ENCODE assay signal across 26 cellular contexts in genomic region chr15:78841891-78842290, GRCh38. TPM values are rescaled to one million over a fixed set of nuclear protein-coding genes. Genes with fewer than 3 reads are reported as not detected.
A peak's percentile ranks its signal among the peaks of the same experiment; 100 is the strongest.
DNase-seq lines count a peak whose midpoint lies in the region; ATAC-seq and TF ChIP-seq lines count a peak whose summit lies in the region.
"Had no signal": no experiment of that assay in that cellular context is flagged by ENCODE, and none has a peak within 500 bp of the region (broad histone marks: within the 10 kb centered on the region; RNA-seq: fewer than 3 reads in every experiment).

No MANE protein-coding gene starts in this region.

- H3K4me1 ChIP-seq in OCI-LY1 (ENCODE audit: insufficient read depth, low read length, severe bottlenecking) (peaks cover 22% of the 10 kb centered on the region), H9 (ENCODE audit: insufficient read depth, low read length) (no peaks in the 10 kb centered on the region)
- H3K4me1 ChIP-seq: HAP-1, SJCRH30, thyroid gland had no signal

- no peak overlapping the region for H3K4me3 ChIP-seq in GM06990 (replicated peaks; ENCODE audit: low read depth, low read length)
- H3K4me3 ChIP-seq in OCI-LY1 (ENCODE audit: low read depth, low read length, poor library complexity, severe bottlenecking) = no peak overlapping the region
- H3K4me3 ChIP-seq: HAP-1, SJCRH30, thyroid gland had no signal

- H2BK5ac ChIP-seq in H9 (ENCODE audit: insufficient read length, low read length) = no peak overlapping the region

- H4K8ac ChIP-seq in H9 (replicated peaks; ENCODE audit: insufficient read length, low read depth, low read length) = no peak overlapping the region

- no peak overlapping the region; the same call in 1 of the 2 replicates for H3K4me2 ChIP-seq in OCI-LY1 (ENCODE audit: low read length)
- no peak overlapping the region for H3K4me2 ChIP-seq in H9 (ENCODE audit: insufficient read depth, insufficient read length, low read length)

- H3T11ph ChIP-seq in H9 (ENCODE audit: low read length) = no peak overlapping the region

- no peak overlapping the region for H2AK5ac ChIP-seq in H9 (ENCODE audit: insufficient read length, low read length)

- no peaks in the 10 kb centered on the region for H3K36me3 ChIP-seq in GM06990 (ENCODE audit: control insufficient read depth, insufficient read depth, low read length)
- H3K36me3 ChIP-seq in OCI-LY1 (ENCODE audit: insufficient read depth, low read length) = no peaks in the 10 kb centered on the region
- H3K36me3 ChIP-seq: HAP-1, SJCRH30, thyroid gland had no signal

- H3K27ac Mint-ChIP-seq in stimulated activated effector memory CD8-positive, alpha-beta T cell treated with anti-CD3 and anti-CD28 coated beads, Interleukin-12 subunit alpha, Interleukin-12 subunit beta, amount 100 ng/mL, for 72 hours = peak overlapping the region; percentile 61
- H3K27ac Mint-ChIP-seq in H9 = no peak overlapping the region
- H3K27ac Mint-ChIP-seq: activated naive CD8-positive, alpha-beta T cell; nephron progenitor cell had no signal

- peak overlapping the region; percentile 58 for H3K27ac ChIP-seq in OCI-LY1 (ENCODE audit: low read depth, low read length, poor library complexity, severe bottlenecking)
- H3K27ac ChIP-seq in H9 (ENCODE audit: insufficient read length, low read depth, low read length) = no peak overlapping the region
- H3K27ac ChIP-seq: SJCRH30, thyroid gland had no signal

- H3K27me3 Mint-ChIP-seq in H9 (ENCODE audit: low read depth) = peaks cover 1% of the 10 kb centered on the region
- H3K27me3 Mint-ChIP-seq: activated naive CD8-positive, alpha-beta T cell had no signal

- no peak overlapping the region for H2BK15ac ChIP-seq in H9 (ENCODE audit: low read depth, low read length)

- no peak overlapping the region for H2AFZ ChIP-seq in OCI-LY1 (ENCODE audit: low read length)
- no peak overlapping the region for H2AFZ ChIP-seq in H9 (ENCODE audit: low read length)

- no peak overlapping the region for H3K56ac ChIP-seq in H9 (ENCODE audit: insufficient read length, low read depth, low read length)

- no peaks in the 10 kb centered on the region for H3K79me1 ChIP-seq in H9 (ENCODE audit: insufficient read depth, low read depth, low read length, poor library complexity, severe bottlenecking)

- no peak overlapping the region for H2BK20ac ChIP-seq in H9 (ENCODE audit: low read depth, low read length, poor library complexity, severe bottlenecking)

- H3K9me3 Mint-ChIP-seq in stimulated activated effector memory CD8-positive, alpha-beta T cell treated with anti-CD3 and anti-CD28 coated beads, Interleukin-12 subunit alpha, Interleukin-12 subunit beta, amount 100 ng/mL, for 72 hours = no peaks in the 10 kb centered on the region
- H3K9me3 Mint-ChIP-seq in H9 = no peaks in the 10 kb centered on the region
- H3K9me3 Mint-ChIP-seq: activated CD4-positive, alpha-beta T cell treated with anti-CD3 and anti-CD28 coated beads, Interleukin-2, amount 10 ng/mL, durations not matched to agents 24 days and 14 days; effector memory CD8-positive, alpha-beta T cell; nephron progenitor cell had no signal

- no peak overlapping the region for H4K91ac ChIP-seq in H9 (ENCODE audit: insufficient read length, low read depth, low read length)

- no peak overlapping the region for H3K4ac ChIP-seq in H9 (ENCODE audit: low read depth, low read length)

- no peak overlapping the region for H3K18ac ChIP-seq in H9 (ENCODE audit: insufficient read length, low read depth, low read length)

- H4K20me1 ChIP-seq in OCI-LY1 (ENCODE audit: insufficient read depth, low read length) (no peaks in the 10 kb centered on the region), H9 (ENCODE audit: control insufficient read depth, insufficient read depth, insufficient read length) (no peaks in the 10 kb centered on the region)

- H3K14ac ChIP-seq in H9 (ENCODE audit: insufficient read depth, low read length) = no peak overlapping the region

- no CpG with 5 or more reads among the region's 6 CpGs for WGBS in H9 (ENCODE audit: extremely low coverage, insufficient read length, low lambda C conversion rate)

- no peaks in the 10 kb centered on the region for H3K4me1 Mint-ChIP-seq in stimulated activated effector memory CD8-positive, alpha-beta T cell treated with anti-CD3 and anti-CD28 coated beads, Interleukin-12 subunit alpha, Interleukin-12 subunit beta, amount 100 ng/mL, for 72 hours
- H3K4me1 Mint-ChIP-seq in H9 = peaks cover 2 to 7% of the 10 kb centered on the region in 2 experiments; a peak in 3 of 4 replicates
- H3K4me1 Mint-ChIP-seq: nephron progenitor cell had no signal

- no peak overlapping the region for H2BK12ac ChIP-seq in H9 (ENCODE audit: insufficient read length, low read depth, low read length)

- H2BK120ac ChIP-seq in H9 (ENCODE audit: low read depth, low read length, poor library complexity, severe bottlenecking) = no peak overlapping the region

- H4K5ac ChIP-seq in H9 (ENCODE audit: insufficient read length, low read depth, low read length) = no peak overlapping the region

- H3K9me2 ChIP-seq in OCI-LY1 (ENCODE audit: low read depth, low read length) = no peaks in the 10 kb centered on the region

- H3F3A ChIP-seq in OCI-LY1 (ENCODE audit: insufficient read depth, low read length) = no peaks in the 10 kb centered on the region

- no peaks in the 10 kb centered on the region for H3K9me3 ChIP-seq in OCI-LY1 (ENCODE audit: low read length)
- H3K9me3 ChIP-seq in H9 (ENCODE audit: control insufficient read depth, low read depth, low read length) = no peaks in the 10 kb centered on the region
- H3K9me3 ChIP-seq: HAP-1, SJCRH30, thyroid gland had no signal

- H3K27me3 ChIP-seq in GM06990 (replicated peaks; ENCODE audit: control insufficient read depth, insufficient read depth, low read length) (no peaks in the 10 kb centered on the region), OCI-LY1 (ENCODE audit: insufficient read depth, low read length) (no peaks in the 10 kb centered on the region), H9 (ENCODE audit: insufficient read depth, low read length) (no peaks in the 10 kb centered on the region)
- H3K27me3 ChIP-seq: SJCRH30, thyroid gland had no signal

- DNase-seq in GM06990 (ENCODE audit: extremely low read depth, insufficient read length) (peak; percentile 43), H9 (no peak), NCI-H2081 (lab: John Stamatoyannopoulos, UW) (no peak), MV-4-11 (lab: John Stamatoyannopoulos, UW) (no peak)
- no peak for DNase-seq in stimulated activated effector memory CD8-positive, alpha-beta T cell treated with anti-CD3 and anti-CD28 coated beads, Interleukin-12 subunit alpha, Interleukin-12 subunit beta, amount 100 ng/mL, for 72 hours (ENCODE audit: low spot score in 2 of 2)
- DNase-seq: activated CD4-positive, alpha-beta T cell treated with anti-CD3 and anti-CD28 coated beads, Interleukin-2, amount 10 ng/mL, durations not matched to agents 24 days and 14 days; activated CD8-positive, alpha-beta memory T cell treated with anti-CD3 and anti-CD28 coated beads for 24 hours; activated effector memory CD4-positive, alpha-beta T cell treated with anti-CD3 and anti-CD28 coated beads, Interleukin-2, amount 50 U/mL, for 16 hours; activated T-cell treated with anti-CD3 and anti-CD28 coated beads, Interleukin-2, amount 50 U/mL, for 1 hour; central memory CD4-positive, alpha-beta T cell; DMS153; effector memory CD8-positive, alpha-beta T cell; erythroblast; IMR-90; NCI-H1436 treated with DMSO at 0.1 percent for 48 hours; NCI-H446; NCI-H774; nephron progenitor cell; SJCRH30; small intestine; thyroid gland had no signal

- no peaks in the 10 kb centered on the region for H3K36me3 Mint-ChIP-seq in stimulated activated effector memory CD8-positive, alpha-beta T cell treated with anti-CD3 and anti-CD28 coated beads, Interleukin-12 subunit alpha, Interleukin-12 subunit beta, amount 100 ng/mL, for 72 hours
- H3K36me3 Mint-ChIP-seq in H9 (ENCODE audit: insufficient read depth in 1 of 3, low read depth in 3 of 3) = no peaks in the 10 kb centered on the region
- H3K36me3 Mint-ChIP-seq: activated naive CD8-positive, alpha-beta T cell had no signal

- H3K23me2 ChIP-seq in H9 (ENCODE audit: insufficient read length, low read depth, low read length, poor library complexity, severe bottlenecking) = no peaks in the 10 kb centered on the region

- no peak overlapping the region for H3K4me3 Mint-ChIP-seq in stimulated activated effector memory CD8-positive, alpha-beta T cell treated with anti-CD3 and anti-CD28 coated beads, Interleukin-12 subunit alpha, Interleukin-12 subunit beta, amount 100 ng/mL, for 72 hours
- H3K4me3 Mint-ChIP-seq in H9 = no peak overlapping the region
- H3K4me3 Mint-ChIP-seq: activated CD4-positive, alpha-beta T cell treated with anti-CD3 and anti-CD28 coated beads, Interleukin-2, amount 10 ng/mL, durations not matched to agents 24 days and 14 days; activated naive CD8-positive, alpha-beta T cell; effector memory CD8-positive, alpha-beta T cell; nephron progenitor cell had no signal

- no peak overlapping the region; the same call in 1 of the 2 replicates for H3K9ac ChIP-seq in OCI-LY1 (ENCODE audit: low read length)
- H3K9ac ChIP-seq in H9 (ENCODE audit: extremely low read depth, insufficient read length, low read length) = no peak overlapping the region

- ATAC-seq in GM21529 (IDR thresholded peaks at IDR 0.05; ENCODE audit: unreplicated experiment) = peak; percentile 17
- no peak for ATAC-seq in stimulated activated effector memory CD8-positive, alpha-beta T cell treated with anti-CD3 and anti-CD28 coated beads, Interleukin-12 subunit alpha, Interleukin-12 subunit beta, amount 100 ng/mL, for 72 hours
- ATAC-seq: effector memory CD8-positive, alpha-beta T cell; left lobe of liver had no signal

- H3K23ac ChIP-seq in H9 (ENCODE audit: insufficient read length, low read depth, low read length) = no peak overlapping the region

- TF ChIP-seq CTCF in GM06990 (IDR thresholded peaks at IDR 0.05; ENCODE audit: insufficient read depth, low read length, poor library complexity, severe bottlenecking) (no peak), OCI-LY1 (IDR thresholded peaks at IDR 0.05; ENCODE audit: low read length) (no peak), H9 (conservative IDR thresholded peaks at IDR 0.05) (no peak)

- H3K79me2 ChIP-seq in OCI-LY1 (ENCODE audit: insufficient read depth, low read length) (no peaks in the 10 kb centered on the region), H9 (ENCODE audit: insufficient read depth, low read length) (no peaks in the 10 kb centered on the region)

RNA-seq across cellular contexts. Expression of gene ADAMTS7, which starts 30.6 kb away (rescaled TPM):
- 23.1 and 25.0 TPM in 2 replicates for total RNA-seq in H9 (2021)

RNA-seq across cellular contexts. Expression of gene MORF4L1, which starts 30.8 kb away (rescaled TPM):
- 544 and 553 TPM in 2 replicates for total RNA-seq in H9 (2021)
